ENCODE assay signal across 1 cellular context in the genomic region with DNA sequence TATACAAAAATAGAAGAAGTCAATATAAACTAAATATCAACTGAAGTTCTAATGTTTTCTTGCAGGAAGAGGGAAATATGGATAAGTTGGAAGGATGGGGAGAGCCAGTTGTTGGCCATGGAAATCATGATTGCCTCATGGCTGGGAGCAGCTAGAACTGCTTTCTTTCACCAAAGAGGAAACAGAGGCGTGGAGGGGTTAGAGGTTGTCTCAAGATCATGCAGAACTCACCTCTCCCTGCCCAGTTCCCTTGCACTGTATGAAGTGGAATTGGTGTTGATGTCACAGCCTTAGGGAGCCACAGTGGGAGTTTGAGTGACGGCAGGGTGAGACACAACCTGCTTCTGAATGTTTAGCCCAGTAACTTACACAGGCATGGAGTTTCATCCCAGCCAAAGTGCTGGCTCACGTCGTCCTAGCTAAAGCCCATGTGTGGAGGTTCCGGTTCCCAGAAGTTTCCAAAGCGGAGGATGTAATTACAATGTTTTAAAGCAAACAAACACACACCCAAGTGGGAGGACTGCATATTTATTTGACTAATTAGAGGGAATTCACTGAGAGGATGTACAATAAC.
TF ChIP-seq lines count a peak whose summit lies in the region.

No MANE protein-coding gene starts in this region.

TF ChIP-seq in H1, 55 proteins besides CTCF, POLR2A, EP300 and RAD21 (continued from another document):
- TF ChIP-seq, protein P1, sequence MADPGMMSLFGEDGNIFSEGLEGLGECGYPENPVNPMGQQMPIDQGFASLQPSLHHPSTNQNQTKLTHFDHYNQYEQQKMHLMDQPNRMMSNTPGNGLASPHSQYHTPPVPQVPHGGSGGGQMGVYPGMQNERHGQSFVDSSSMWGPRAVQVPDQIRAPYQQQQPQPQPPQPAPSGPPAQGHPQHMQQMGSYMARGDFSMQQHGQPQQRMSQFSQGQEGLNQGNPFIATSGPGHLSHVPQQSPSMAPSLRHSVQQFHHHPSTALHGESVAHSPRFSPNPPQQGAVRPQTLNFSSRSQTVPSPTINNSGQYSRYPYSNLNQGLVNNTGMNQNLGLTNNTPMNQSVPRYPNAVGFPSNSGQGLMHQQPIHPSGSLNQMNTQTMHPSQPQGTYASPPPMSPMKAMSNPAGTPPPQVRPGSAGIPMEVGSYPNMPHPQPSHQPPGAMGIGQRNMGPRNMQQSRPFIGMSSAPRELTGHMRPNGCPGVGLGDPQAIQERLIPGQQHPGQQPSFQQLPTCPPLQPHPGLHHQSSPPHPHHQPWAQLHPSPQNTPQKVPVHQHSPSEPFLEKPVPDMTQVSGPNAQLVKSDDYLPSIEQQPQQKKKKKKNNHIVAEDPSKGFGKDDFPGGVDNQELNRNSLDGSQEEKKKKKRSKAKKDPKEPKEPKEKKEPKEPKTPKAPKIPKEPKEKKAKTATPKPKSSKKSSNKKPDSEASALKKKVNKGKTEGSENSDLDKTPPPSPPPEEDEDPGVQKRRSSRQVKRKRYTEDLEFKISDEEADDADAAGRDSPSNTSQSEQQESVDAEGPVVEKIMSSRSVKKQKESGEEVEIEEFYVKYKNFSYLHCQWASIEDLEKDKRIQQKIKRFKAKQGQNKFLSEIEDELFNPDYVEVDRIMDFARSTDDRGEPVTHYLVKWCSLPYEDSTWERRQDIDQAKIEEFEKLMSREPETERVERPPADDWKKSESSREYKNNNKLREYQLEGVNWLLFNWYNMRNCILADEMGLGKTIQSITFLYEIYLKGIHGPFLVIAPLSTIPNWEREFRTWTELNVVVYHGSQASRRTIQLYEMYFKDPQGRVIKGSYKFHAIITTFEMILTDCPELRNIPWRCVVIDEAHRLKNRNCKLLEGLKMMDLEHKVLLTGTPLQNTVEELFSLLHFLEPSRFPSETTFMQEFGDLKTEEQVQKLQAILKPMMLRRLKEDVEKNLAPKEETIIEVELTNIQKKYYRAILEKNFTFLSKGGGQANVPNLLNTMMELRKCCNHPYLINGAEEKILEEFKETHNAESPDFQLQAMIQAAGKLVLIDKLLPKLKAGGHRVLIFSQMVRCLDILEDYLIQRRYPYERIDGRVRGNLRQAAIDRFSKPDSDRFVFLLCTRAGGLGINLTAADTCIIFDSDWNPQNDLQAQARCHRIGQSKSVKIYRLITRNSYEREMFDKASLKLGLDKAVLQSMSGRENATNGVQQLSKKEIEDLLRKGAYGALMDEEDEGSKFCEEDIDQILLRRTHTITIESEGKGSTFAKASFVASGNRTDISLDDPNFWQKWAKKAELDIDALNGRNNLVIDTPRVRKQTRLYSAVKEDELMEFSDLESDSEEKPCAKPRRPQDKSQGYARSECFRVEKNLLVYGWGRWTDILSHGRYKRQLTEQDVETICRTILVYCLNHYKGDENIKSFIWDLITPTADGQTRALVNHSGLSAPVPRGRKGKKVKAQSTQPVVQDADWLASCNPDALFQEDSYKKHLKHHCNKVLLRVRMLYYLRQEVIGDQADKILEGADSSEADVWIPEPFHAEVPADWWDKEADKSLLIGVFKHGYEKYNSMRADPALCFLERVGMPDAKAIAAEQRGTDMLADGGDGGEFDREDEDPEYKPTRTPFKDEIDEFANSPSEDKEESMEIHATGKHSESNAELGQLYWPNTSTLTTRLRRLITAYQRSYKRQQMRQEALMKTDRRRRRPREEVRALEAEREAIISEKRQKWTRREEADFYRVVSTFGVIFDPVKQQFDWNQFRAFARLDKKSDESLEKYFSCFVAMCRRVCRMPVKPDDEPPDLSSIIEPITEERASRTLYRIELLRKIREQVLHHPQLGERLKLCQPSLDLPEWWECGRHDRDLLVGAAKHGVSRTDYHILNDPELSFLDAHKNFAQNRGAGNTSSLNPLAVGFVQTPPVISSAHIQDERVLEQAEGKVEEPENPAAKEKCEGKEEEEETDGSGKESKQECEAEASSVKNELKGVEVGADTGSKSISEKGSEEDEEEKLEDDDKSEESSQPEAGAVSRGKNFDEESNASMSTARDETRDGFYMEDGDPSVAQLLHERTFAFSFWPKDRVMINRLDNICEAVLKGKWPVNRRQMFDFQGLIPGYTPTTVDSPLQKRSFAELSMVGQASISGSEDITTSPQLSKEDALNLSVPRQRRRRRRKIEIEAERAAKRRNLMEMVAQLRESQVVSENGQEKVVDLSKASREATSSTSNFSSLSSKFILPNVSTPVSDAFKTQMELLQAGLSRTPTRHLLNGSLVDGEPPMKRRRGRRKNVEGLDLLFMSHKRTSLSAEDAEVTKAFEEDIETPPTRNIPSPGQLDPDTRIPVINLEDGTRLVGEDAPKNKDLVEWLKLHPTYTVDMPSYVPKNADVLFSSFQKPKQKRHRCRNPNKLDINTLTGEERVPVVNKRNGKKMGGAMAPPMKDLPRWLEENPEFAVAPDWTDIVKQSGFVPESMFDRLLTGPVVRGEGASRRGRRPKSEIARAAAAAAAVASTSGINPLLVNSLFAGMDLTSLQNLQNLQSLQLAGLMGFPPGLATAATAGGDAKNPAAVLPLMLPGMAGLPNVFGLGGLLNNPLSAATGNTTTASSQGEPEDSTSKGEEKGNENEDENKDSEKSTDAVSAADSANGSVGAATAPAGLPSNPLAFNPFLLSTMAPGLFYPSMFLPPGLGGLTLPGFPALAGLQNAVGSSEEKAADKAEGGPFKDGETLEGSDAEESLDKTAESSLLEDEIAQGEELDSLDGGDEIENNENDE (IDR thresholded peaks at IDR 0.05; ENCODE audit: insufficient replicate concordance, low read length) = no peak
- TF ChIP-seq, protein P2, sequence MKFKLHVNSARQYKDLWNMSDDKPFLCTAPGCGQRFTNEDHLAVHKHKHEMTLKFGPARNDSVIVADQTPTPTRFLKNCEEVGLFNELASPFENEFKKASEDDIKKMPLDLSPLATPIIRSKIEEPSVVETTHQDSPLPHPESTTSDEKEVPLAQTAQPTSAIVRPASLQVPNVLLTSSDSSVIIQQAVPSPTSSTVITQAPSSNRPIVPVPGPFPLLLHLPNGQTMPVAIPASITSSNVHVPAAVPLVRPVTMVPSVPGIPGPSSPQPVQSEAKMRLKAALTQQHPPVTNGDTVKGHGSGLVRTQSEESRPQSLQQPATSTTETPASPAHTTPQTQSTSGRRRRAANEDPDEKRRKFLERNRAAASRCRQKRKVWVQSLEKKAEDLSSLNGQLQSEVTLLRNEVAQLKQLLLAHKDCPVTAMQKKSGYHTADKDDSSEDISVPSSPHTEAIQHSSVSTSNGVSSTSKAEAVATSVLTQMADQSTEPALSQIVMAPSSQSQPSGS (IDR thresholded peaks at IDR 0.05; ENCODE audit: low read length) = no peak
TF ChIP-seq in H1: peak in this region for 0.
